In the genomic region with DNA sequence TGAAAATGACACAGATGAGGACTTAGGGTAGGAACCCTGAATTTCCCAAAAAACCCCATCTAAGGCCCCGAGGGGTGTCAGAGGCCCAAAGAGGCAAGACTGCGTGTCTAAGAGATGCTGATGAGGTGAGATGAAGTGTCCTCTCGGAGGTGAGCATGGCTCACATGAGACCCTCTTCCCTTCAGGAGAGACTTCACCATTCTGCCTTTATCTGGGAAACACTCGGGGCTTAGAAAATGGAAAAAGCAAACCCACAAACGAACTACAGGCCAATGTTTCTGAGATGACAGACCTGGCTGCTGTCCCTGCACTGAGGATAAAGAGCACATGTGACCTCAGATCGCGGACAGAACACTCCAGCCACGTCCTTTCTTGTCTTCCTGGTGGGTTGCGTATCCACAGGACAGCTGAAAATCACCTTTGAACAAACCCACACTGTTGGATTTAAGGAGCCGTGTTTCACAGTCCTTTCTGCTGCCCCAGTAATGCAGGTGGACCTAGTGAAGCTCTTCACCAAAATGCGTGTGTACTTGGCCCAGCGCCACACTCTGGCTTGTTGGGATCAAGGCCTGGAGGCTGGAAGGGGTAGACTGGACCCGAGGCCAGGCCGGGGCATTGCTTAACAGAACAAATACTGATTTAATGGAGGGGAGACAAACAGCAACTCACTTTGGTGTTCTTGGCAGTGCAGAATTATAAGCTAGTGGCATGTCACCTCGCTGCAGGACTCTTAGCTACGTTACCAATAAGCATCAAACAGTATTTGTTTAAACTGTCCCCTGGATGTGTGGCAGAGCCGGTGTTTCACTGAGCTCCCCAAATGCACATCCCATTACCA, we compare ENCODE assay signal across 1 cellular context.
TF ChIP-seq lines count a peak whose summit lies in the region.
"Not testable (repeated sequence)": the region's sequence is repeated elsewhere in the genome, so short reads cannot be mapped to it uniquely, and the experiment has no call there.

No MANE protein-coding gene starts in this region.

TF ChIP-seq in HepG2, 621 proteins besides CTCF, POLR2A, EP300 and RAD21 (continued from another document and continues in another):
- TF ChIP-seq, protein P1, sequence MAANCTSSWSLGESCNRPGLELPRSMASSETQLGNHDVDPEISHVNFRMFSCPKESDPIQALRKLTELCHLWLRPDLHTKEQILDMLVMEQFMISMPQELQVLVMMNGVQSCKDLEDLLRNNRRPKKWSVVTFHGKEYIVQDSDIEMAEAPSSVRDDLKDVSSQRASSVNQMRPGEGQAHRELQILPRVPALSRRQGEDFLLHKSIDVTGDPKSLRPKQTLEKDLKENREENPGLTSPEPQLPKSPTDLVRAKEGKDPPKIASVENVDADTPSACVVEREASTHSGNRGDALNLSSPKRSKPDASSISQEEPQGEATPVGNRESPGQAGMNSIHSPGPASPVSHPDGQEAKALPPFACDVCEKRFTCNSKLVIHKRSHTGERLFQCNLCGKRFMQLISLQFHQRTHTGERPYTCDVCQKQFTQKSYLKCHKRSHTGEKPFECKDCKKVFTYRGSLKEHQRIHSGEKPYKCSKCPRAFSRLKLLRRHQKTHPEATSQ (CRISPR knock-in tag; IDR thresholded peaks at IDR 0.05; ENCODE audit: borderline replicate concordance): 0 out of 2 replicates have a peak, but pooled peaks have one; percentile 16
- TF ChIP-seq, protein P2, sequence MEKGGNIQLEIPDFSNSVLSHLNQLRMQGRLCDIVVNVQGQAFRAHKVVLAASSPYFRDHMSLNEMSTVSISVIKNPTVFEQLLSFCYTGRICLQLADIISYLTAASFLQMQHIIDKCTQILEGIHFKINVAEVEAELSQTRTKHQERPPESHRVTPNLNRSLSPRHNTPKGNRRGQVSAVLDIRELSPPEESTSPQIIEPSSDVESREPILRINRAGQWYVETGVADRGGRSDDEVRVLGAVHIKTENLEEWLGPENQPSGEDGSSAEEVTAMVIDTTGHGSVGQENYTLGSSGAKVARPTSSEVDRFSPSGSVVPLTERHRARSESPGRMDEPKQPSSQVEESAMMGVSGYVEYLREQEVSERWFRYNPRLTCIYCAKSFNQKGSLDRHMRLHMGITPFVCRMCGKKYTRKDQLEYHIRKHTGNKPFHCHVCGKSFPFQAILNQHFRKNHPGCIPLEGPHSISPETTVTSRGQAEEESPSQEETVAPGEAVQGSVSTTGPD (CRISPR knock-in tag; IDR thresholded peaks at IDR 0.05): peak; percentile 88
- TF ChIP-seq ZNF264 (CRISPR knock-in tag; IDR thresholded peaks at IDR 0.05) (peak; percentile 79; the same call in 1 of the 2 replicates), TAF1 (CRISPR knock-in tag; IDR thresholded peaks at IDR 0.05) (peak; percentile 69), ZNF292 (CRISPR knock-in tag; IDR thresholded peaks at IDR 0.05; ENCODE audit: borderline replicate concordance, low read depth) (peak; percentile 46; the same call in 1 of the 2 replicates), TCF12 (CRISPR knock-in tag; IDR thresholded peaks at IDR 0.05) (0 out of 2 replicates have a peak, but pooled peaks have one; percentile 36), ZNF451 (CRISPR knock-in tag; IDR thresholded peaks at IDR 0.05) (0 out of 2 replicates have a peak, but pooled peaks have one; percentile 43), ZNF746 (CRISPR knock-in tag; IDR thresholded peaks at IDR 0.05) (0 out of 2 replicates have a peak, but pooled peaks have one; percentile 33), HNF4A (CRISPR knock-in tag; IDR thresholded peaks at IDR 0.05) (peak; percentile 92), FOXA3 (CRISPR knock-in tag; IDR thresholded peaks at IDR 0.05) (peak; percentile 85), NONO (CRISPR knock-in tag; conservative IDR thresholded peaks at IDR 0.05) (peak; percentile 82), ZMYM3 (CRISPR knock-in tag; IDR thresholded peaks at IDR 0.05) (peak; percentile 42; the same call in 1 of the 2 replicates), HMG20B (CRISPR knock-in tag; conservative IDR thresholded peaks at IDR 0.05) (peak; percentile 62), MED13 (CRISPR knock-in tag; IDR thresholded peaks at IDR 0.05) (peak; percentile 80; the same call in 1 of the 2 replicates), ZSCAN21 (CRISPR knock-in tag; IDR thresholded peaks at IDR 0.05; ENCODE audit: borderline replicate concordance) (peak; percentile 49; the same call in 1 of the 2 replicates), ONECUT2 (CRISPR knock-in tag; IDR thresholded peaks at IDR 0.05) (0 out of 2 replicates have a peak, but pooled peaks have one; percentile 24), POGZ (CRISPR knock-in tag; IDR thresholded peaks at IDR 0.05) (peak; percentile 65; the same call in 1 of the 2 replicates), ZNF143 (CRISPR knock-in tag; IDR thresholded peaks at IDR 0.05) (0 out of 2 replicates have a peak, but pooled peaks have one; percentile 34), TARDBP (CRISPR knock-in tag; IDR thresholded peaks at IDR 0.05) (peak; percentile 80), STAG1 (CRISPR knock-in tag; IDR thresholded peaks at IDR 0.05) (peak; percentile 57), SATB2 (CRISPR knock-in tag; IDR thresholded peaks at IDR 0.05) (0 out of 2 replicates have a peak, but pooled peaks have one; percentile 67), ZNF124 (CRISPR knock-in tag; IDR thresholded peaks at IDR 0.05) (0 out of 2 replicates have a peak, but pooled peaks have one; percentile 36), IRF2 (CRISPR knock-in tag; IDR thresholded peaks at IDR 0.05) (peak; percentile 40; the same call in 1 of the 2 replicates), CEBPG (CRISPR knock-in tag; IDR thresholded peaks at IDR 0.05) (peak; percentile 88), ELF1 (CRISPR knock-in tag; IDR thresholded peaks at IDR 0.05) (peak; percentile 25; the same call in 1 of the 2 replicates), ZBTB38 (CRISPR knock-in tag; IDR thresholded peaks at IDR 0.05) (peak; percentile 78), NCOA2 (CRISPR knock-in tag; IDR thresholded peaks at IDR 0.05) (peak; percentile 69), RARA (CRISPR knock-in tag; IDR thresholded peaks at IDR 0.05) (peak; percentile 85), MTA1 (CRISPR knock-in tag; IDR thresholded peaks at IDR 0.05; ENCODE audit: borderline replicate concordance) (peak; percentile 92), BCL6 (CRISPR knock-in tag; IDR thresholded peaks at IDR 0.05) (peak; percentile 65), ETV5 (CRISPR knock-in tag; IDR thresholded peaks at IDR 0.05; ENCODE audit: borderline replicate concordance) (peak; percentile 50), CBFB (CRISPR knock-in tag; IDR thresholded peaks at IDR 0.05) (0 out of 2 replicates have a peak, but pooled peaks have one; percentile 39), GFI1 (CRISPR knock-in tag; IDR thresholded peaks at IDR 0.05; ENCODE audit: borderline replicate concordance) (peak; percentile 82), KMT2B (CRISPR knock-in tag; IDR thresholded peaks at IDR 0.05) (0 out of 2 replicates have a peak, but pooled peaks have one; percentile 10), JUNB (CRISPR knock-in tag; IDR thresholded peaks at IDR 0.05; ENCODE audit: borderline replicate concordance) (peak; percentile 42; the same call in 1 of the 2 replicates), MIER3 (CRISPR knock-in tag; IDR thresholded peaks at IDR 0.05; ENCODE audit: borderline replicate concordance) (peak; percentile 69; the same call in 1 of the 2 replicates), HIVEP1 (CRISPR knock-in tag; IDR thresholded peaks at IDR 0.05) (0 out of 2 replicates have a peak, but pooled peaks have one; percentile 51), ZFY (CRISPR knock-in tag; IDR thresholded peaks at IDR 0.05) (peak; percentile 72), RXRB (CRISPR knock-in tag; IDR thresholded peaks at IDR 0.05; ENCODE audit: borderline replicate concordance) (peak; percentile 86), ESRRA (CRISPR knock-in tag; IDR thresholded peaks at IDR 0.05; ENCODE audit: low read depth) (0 out of 2 replicates have a peak, but pooled peaks have one; percentile 3)
- TF ChIP-seq, protein P3, sequence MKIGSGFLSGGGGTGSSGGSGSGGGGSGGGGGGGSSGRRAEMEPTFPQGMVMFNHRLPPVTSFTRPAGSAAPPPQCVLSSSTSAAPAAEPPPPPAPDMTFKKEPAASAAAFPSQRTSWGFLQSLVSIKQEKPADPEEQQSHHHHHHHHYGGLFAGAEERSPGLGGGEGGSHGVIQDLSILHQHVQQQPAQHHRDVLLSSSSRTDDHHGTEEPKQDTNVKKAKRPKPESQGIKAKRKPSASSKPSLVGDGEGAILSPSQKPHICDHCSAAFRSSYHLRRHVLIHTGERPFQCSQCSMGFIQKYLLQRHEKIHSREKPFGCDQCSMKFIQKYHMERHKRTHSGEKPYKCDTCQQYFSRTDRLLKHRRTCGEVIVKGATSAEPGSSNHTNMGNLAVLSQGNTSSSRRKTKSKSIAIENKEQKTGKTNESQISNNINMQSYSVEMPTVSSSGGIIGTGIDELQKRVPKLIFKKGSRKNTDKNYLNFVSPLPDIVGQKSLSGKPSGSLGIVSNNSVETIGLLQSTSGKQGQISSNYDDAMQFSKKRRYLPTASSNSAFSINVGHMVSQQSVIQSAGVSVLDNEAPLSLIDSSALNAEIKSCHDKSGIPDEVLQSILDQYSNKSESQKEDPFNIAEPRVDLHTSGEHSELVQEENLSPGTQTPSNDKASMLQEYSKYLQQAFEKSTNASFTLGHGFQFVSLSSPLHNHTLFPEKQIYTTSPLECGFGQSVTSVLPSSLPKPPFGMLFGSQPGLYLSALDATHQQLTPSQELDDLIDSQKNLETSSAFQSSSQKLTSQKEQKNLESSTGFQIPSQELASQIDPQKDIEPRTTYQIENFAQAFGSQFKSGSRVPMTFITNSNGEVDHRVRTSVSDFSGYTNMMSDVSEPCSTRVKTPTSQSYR (CRISPR knock-in tag; IDR thresholded peaks at IDR 0.05; ENCODE audit: borderline replicate concordance): peak; percentile 69; the same call in 1 of the 2 replicates
- not testable (repeated sequence) for TF ChIP-seq TCF12, NONO (IDR thresholded peaks at IDR 0.05)
- TF ChIP-seq, protein P4, sequence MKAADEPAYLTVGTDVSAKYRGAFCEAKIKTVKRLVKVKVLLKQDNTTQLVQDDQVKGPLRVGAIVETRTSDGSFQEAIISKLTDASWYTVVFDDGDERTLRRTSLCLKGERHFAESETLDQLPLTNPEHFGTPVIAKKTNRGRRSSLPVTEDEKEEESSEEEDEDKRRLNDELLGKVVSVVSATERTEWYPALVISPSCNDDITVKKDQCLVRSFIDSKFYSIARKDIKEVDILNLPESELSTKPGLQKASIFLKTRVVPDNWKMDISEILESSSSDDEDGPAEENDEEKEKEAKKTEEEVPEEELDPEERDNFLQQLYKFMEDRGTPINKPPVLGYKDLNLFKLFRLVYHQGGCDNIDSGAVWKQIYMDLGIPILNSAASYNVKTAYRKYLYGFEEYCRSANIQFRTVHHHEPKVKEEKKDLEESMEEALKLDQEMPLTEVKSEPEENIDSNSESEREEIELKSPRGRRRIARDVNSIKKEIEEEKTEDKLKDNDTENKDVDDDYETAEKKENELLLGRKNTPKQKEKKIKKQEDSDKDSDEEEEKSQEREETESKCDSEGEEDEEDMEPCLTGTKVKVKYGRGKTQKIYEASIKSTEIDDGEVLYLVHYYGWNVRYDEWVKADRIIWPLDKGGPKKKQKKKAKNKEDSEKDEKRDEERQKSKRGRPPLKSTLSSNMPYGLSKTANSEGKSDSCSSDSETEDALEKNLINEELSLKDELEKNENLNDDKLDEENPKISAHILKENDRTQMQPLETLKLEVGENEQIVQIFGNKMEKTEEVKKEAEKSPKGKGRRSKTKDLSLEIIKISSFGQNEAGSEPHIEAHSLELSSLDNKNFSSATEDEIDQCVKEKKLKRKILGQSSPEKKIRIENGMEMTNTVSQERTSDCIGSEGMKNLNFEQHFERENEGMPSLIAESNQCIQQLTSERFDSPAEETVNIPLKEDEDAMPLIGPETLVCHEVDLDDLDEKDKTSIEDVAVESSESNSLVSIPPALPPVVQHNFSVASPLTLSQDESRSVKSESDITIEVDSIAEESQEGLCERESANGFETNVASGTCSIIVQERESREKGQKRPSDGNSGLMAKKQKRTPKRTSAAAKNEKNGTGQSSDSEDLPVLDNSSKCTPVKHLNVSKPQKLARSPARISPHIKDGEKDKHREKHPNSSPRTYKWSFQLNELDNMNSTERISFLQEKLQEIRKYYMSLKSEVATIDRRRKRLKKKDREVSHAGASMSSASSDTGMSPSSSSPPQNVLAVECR (CRISPR knock-in tag; IDR thresholded peaks at IDR 0.05; ENCODE audit: borderline replicate concordance): peak; percentile 23; the same call in 1 of the 2 replicates
- TF ChIP-seq, protein P5, sequence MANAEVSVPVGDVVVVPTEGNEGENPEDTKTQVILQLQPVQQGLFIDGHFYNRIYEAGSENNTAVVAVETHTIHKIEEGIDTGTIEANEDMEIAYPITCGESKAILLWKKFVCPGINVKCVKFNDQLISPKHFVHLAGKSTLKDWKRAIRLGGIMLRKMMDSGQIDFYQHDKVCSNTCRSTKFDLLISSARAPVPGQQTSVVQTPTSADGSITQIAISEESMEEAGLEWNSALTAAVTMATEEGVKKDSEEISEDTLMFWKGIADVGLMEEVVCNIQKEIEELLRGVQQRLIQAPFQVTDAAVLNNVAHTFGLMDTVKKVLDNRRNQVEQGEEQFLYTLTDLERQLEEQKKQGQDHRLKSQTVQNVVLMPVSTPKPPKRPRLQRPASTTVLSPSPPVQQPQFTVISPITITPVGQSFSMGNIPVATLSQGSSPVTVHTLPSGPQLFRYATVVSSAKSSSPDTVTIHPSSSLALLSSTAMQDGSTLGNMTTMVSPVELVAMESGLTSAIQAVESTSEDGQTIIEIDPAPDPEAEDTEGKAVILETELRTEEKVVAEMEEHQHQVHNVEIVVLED (CRISPR knock-in tag; IDR thresholded peaks at IDR 0.05; ENCODE audit: borderline replicate concordance): peak; percentile 51; the same call in 1 of the 2 replicates
- TF ChIP-seq, protein P6, sequence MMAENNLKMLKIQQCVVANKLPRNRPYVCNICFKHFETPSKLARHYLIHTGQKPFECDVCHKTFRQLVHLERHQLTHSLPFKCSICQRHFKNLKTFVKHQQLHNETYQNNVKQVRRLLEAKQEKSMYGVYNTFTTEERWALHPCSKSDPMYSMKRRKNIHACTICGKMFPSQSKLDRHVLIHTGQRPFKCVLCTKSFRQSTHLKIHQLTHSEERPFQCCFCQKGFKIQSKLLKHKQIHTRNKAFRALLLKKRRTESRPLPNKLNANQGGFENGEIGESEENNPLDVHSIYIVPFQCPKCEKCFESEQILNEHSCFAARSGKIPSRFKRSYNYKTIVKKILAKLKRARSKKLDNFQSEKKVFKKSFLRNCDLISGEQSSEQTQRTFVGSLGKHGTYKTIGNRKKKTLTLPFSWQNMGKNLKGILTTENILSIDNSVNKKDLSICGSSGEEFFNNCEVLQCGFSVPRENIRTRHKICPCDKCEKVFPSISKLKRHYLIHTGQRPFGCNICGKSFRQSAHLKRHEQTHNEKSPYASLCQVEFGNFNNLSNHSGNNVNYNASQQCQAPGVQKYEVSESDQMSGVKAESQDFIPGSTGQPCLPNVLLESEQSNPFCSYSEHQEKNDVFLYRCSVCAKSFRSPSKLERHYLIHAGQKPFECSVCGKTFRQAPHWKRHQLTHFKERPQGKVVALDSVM (CRISPR knock-in tag; IDR thresholded peaks at IDR 0.05): peak; percentile 76
- TF ChIP-seq, protein P7, sequence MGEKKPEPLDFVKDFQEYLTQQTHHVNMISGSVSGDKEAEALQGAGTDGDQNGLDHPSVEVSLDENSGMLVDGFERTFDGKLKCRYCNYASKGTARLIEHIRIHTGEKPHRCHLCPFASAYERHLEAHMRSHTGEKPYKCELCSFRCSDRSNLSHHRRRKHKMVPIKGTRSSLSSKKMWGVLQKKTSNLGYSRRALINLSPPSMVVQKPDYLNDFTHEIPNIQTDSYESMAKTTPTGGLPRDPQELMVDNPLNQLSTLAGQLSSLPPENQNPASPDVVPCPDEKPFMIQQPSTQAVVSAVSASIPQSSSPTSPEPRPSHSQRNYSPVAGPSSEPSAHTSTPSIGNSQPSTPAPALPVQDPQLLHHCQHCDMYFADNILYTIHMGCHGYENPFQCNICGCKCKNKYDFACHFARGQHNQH (CRISPR knock-in tag; IDR thresholded peaks at IDR 0.05): peak; percentile 55; the same call in 1 of the 2 replicates
